In genomic region chr11:867856-868358, GRCh38 we compare ENCODE assay signal across 14 cellular contexts. TPM values are rescaled to one million over a fixed set of nuclear protein-coding genes. Genes with fewer than 3 reads are reported as not detected.
DNase-seq lines count a peak whose midpoint lies in the region; FAIRE-seq and TF ChIP-seq lines count a peak whose summit lies in the region.
"Had no signal": no experiment of that assay in that cellular context is flagged by ENCODE, and none has a peak within 500 bp of the region (broad histone marks: within the 10 kb centered on the region; RNA-seq: fewer than 3 reads in every experiment).

No MANE protein-coding gene starts in this region.

- TF ChIP-seq CTCF in Calu3 (IDR thresholded peaks at IDR 0.05; ENCODE audit: unreplicated experiment) (no peak), H1 (IDR thresholded peaks at IDR 0.05; ENCODE audit: control extremely low read depth in 1 of 3, insufficient read depth in 1 of 3, low read depth in 1 of 3, low read length in 3 of 3) (no peak), ascending aorta (IDR thresholded peaks at IDR 0.05) (no peak)

- no peak overlapping the region for H2AK5ac ChIP-seq in H1 (ENCODE audit: low read depth, low read length)

- CTCF ChIA-PET in Calu3 (lab: Charles Lee), result interaction anchor here (0.6 kb wide), 1 partner anchor 68 kb away, joined by 3 read pairs; no protein-coding TSS in a partner anchor
- CTCF ChIA-PET in H1 (lab: Charles Lee; ENCODE audit: partially characterized antibody), result interaction anchor here (0.9 to 6.3 kb wide), 11 partner anchors 9 to 183 kb away, joined by 3 to 35 read pairs (median 4); no protein-coding TSS in a partner anchor

- H3K27ac ChIP-seq in H1 (ENCODE audit: low read depth, low read length), result no peak overlapping the region
- no peak overlapping the region for H3K27ac ChIP-seq in ascending aorta
- H3K27ac ChIP-seq: BLaER1, KMS-11 had no signal

- H4K5ac ChIP-seq in H1 (ENCODE audit: insufficient read length, low read depth, low read length), result no peak overlapping the region

- H3K9me3 Mint-ChIP-seq in Calu3 (ENCODE audit: low read depth, unreplicated experiment), result no peaks in the 10 kb centered on the region
- H3K9me3 Mint-ChIP-seq in activated T-helper 2 cell treated with anti-CD3 and anti-CD28 coated beads, Interferon-gamma antibody, Interleukin-2, Interleukin-4, amounts not matched to agents 10 μg/mL and 5 μg/mL and 100 μg/mL, durations not matched to agents 14 hours and 24 hours and 36 hours, result no peaks in the 10 kb centered on the region
- H3K9me3 Mint-ChIP-seq: CD8-positive, alpha-beta memory T cell; IgD-negative memory B cell had no signal

- no peak overlapping the region for H2BK5ac ChIP-seq in H1 (ENCODE audit: low read depth, low read length)

- H3K79me2 ChIP-seq in H1 (ENCODE audit: control insufficient read depth in 1 of 2, insufficient read depth in 2 of 2, low read length in 2 of 2), result no peaks in the 10 kb centered on the region

- no peak overlapping the region for H3K4me3 ChIP-seq in H1 (ENCODE audit: extremely low read depth in 1 of 4, insufficient read depth in 2 of 4, low read depth in 3 of 4, low read length in 4 of 4)
- no peak overlapping the region for H3K4me3 ChIP-seq in ascending aorta
- H3K4me3 ChIP-seq: BLaER1 had no signal

- no peak overlapping the region for H4K8ac ChIP-seq in H1 (ENCODE audit: extremely low read depth, insufficient read depth, low read length)

- H2AFZ ChIP-seq in H1 (ENCODE audit: low read length), result no peak overlapping the region

- POLR2A ChIA-PET in H1 (lab: Charles Lee; ENCODE audit: partially characterized antibody), result interaction anchor here (0.6 to 4.8 kb wide), 12 partner anchors 8 to 185 kb away, joined by 3 to 24 read pairs (median 4); no protein-coding TSS in a partner anchor

- intact Hi-C loops in Calu3 (cut with micrococcal nuclease; ENCODE audit: unreplicated experiment), result no loop called here
- intact Hi-C loops in ascending aorta (cut with DNase I), result no loop called here
- intact Hi-C loops in activated T-helper 2 cell treated with anti-CD3 and anti-CD28 coated beads, Interferon-gamma antibody, Interleukin-2, Interleukin-4, amounts not matched to agents 10 μg/mL and 5 μg/mL and 100 μg/mL, durations not matched to agents 14 hours and 24 hours and 36 hours (cut with micrococcal nuclease), result no loop called here

- BruUV-seq in Calu3 (replicated peaks; lab: Mats Ljungman, UMichigan), result no TSS peak

- H3K36me3 Mint-ChIP-seq in Calu3 (ENCODE audit: insufficient read depth, unreplicated experiment), result peaks cover 68% of the 10 kb centered on the region
- no peaks in the 10 kb centered on the region for H3K36me3 Mint-ChIP-seq in activated T-helper 2 cell treated with anti-CD3 and anti-CD28 coated beads, Interferon-gamma antibody, Interleukin-2, Interleukin-4, amounts not matched to agents 10 μg/mL and 5 μg/mL and 100 μg/mL, durations not matched to agents 14 hours and 24 hours and 36 hours (ENCODE audit: low read depth)
- H3K36me3 Mint-ChIP-seq: IgD-negative memory B cell had no signal

- no peak overlapping the region for H3K9ac ChIP-seq in H1 (replicated peaks in 1 of 4; ENCODE audit: extremely low read depth in 1 of 4, low read depth in 3 of 4, low read length in 3 of 4)
- H3K9ac ChIP-seq: BLaER1, KMS-11 had no signal

- 86% methylated on average over 8 of the region's 8 CpGs; no CpG with 5 or more reads in 1 of the 2 experiments for WGBS in H1 (ENCODE audit: extremely low coverage in 1 of 2, insufficient coverage in 1 of 2, insufficient read length in 1 of 2, insufficient replicate concordance in 2 of 2, low coverage in 1 of 2, low lambda C conversion rate in 2 of 2, missing lambda C conversion rate in 1 of 2), 2 experiments

- no peaks in the 10 kb centered on the region for H3K4me1 Mint-ChIP-seq in Calu3 (ENCODE audit: low read depth, unreplicated experiment)
- H3K4me1 Mint-ChIP-seq in activated T-helper 2 cell treated with anti-CD3 and anti-CD28 coated beads, Interferon-gamma antibody, Interleukin-2, Interleukin-4, amounts not matched to agents 10 μg/mL and 5 μg/mL and 100 μg/mL, durations not matched to agents 14 hours and 24 hours and 36 hours (ENCODE audit: low read depth), result no peaks in the 10 kb centered on the region
- H3K4me1 Mint-ChIP-seq: CD8-positive, alpha-beta memory T cell; IgD-negative memory B cell had no signal

- H3K56ac ChIP-seq in H1 (replicated peaks; ENCODE audit: insufficient read length, low read depth, low read length), result no peak overlapping the region

- H2BK20ac ChIP-seq in H1 (ENCODE audit: low read length), result no peak overlapping the region

- H4K20me1 ChIP-seq in H1 (replicated peaks in 1 of 2; ENCODE audit: control insufficient read depth in 1 of 2, insufficient read depth in 2 of 2, low read length in 2 of 2), result peaks cover 13 to 32% of the 10 kb centered on the region in 2 experiments

- H3K18ac ChIP-seq in H1 (ENCODE audit: extremely low read depth, low read length), result no peak overlapping the region

- H3K27me3 ChIP-seq in H1 (replicated peaks in 1 of 4; ENCODE audit: control insufficient read depth in 3 of 4, extremely low read depth in 1 of 4, insufficient read depth in 3 of 4, low read length in 3 of 4) (no peaks in the 10 kb centered on the region), ascending aorta (no peaks in the 10 kb centered on the region)
- H3K27me3 ChIP-seq: BLaER1 had no signal

- H3K4me1 ChIP-seq in H1 (replicated peaks in 1 of 4; ENCODE audit: control insufficient read depth in 3 of 4, insufficient read depth in 4 of 4, low read length in 3 of 4) (peaks cover 0 to 24% (median 18%) of the 10 kb centered on the region in 4 experiments; a peak in 6 of 7 replicates), ascending aorta (no peaks in the 10 kb centered on the region)
- H3K4me1 ChIP-seq: Caco-2 had no signal

- H3K14ac ChIP-seq in H1 (ENCODE audit: insufficient read length), result no peak overlapping the region

- H3K23ac ChIP-seq in H1 (ENCODE audit: insufficient read length), result no peak overlapping the region

- no peak overlapping the region for H2BK12ac ChIP-seq in H1 (ENCODE audit: low read depth, low read length)

- no peak for DNase-seq in Calu3
- DNase-seq in H1 (ENCODE audit: low read depth in 1 of 2, low spot score in 2 of 2), result no peak
- DNase-seq in ascending aorta (ENCODE audit: low spot score in 2 of 2), result no peak
- no peak for DNase-seq in activated T-helper 2 cell treated with anti-CD3 and anti-CD28 coated beads, Interferon-gamma antibody, Interleukin-2, Interleukin-4, amounts not matched to agents 10 μg/mL and 5 μg/mL and 100 μg/mL, durations not matched to agents 14 hours and 24 hours and 36 hours (ENCODE audit: low spot score)
- DNase-seq in GDM1 (lab: John Stamatoyannopoulos, UW), result no peak
- DNase-seq: AML-193; Caco-2; CD8-positive, alpha-beta memory T cell; HCEC 1CT had no signal

- no peak overlapping the region for H3K4ac ChIP-seq in H1 (replicated peaks; ENCODE audit: insufficient read length, low read depth, low read length)

- H3K27ac Mint-ChIP-seq in Calu3 (ENCODE audit: unreplicated experiment), result peak overlapping the region; percentile 42
- no peak overlapping the region for H3K27ac Mint-ChIP-seq in activated T-helper 2 cell treated with anti-CD3 and anti-CD28 coated beads, Interferon-gamma antibody, Interleukin-2, Interleukin-4, amounts not matched to agents 10 μg/mL and 5 μg/mL and 100 μg/mL, durations not matched to agents 14 hours and 24 hours and 36 hours
- H3K27ac Mint-ChIP-seq: CD8-positive, alpha-beta memory T cell; IgD-negative memory B cell had no signal

- H4K91ac ChIP-seq in H1 (replicated peaks; ENCODE audit: insufficient read length, low read length), result no peak overlapping the region

- no peaks in the 10 kb centered on the region for H3K79me1 ChIP-seq in H1 (ENCODE audit: low read depth, low read length)

- no peak for FAIRE-seq in H1 (lab: Jason Lieb, UNC)

- H3K27me3 Mint-ChIP-seq in Calu3 (ENCODE audit: unreplicated experiment), result no peaks in the 10 kb centered on the region
- H3K27me3 Mint-ChIP-seq in activated T-helper 2 cell treated with anti-CD3 and anti-CD28 coated beads, Interferon-gamma antibody, Interleukin-2, Interleukin-4, amounts not matched to agents 10 μg/mL and 5 μg/mL and 100 μg/mL, durations not matched to agents 14 hours and 24 hours and 36 hours (ENCODE audit: low read depth), result no peaks in the 10 kb centered on the region
- H3K27me3 Mint-ChIP-seq: CD8-positive, alpha-beta memory T cell; IgD-negative memory B cell had no signal

- H2BK120ac ChIP-seq in H1 (replicated peaks; ENCODE audit: low read depth, low read length), result no peak overlapping the region

- H3K4me2 ChIP-seq in H1 (ENCODE audit: insufficient read depth in 1 of 2, low read depth in 2 of 2, low read length in 2 of 2), result no peak overlapping the region
- H3K4me2 ChIP-seq: BLaER1, KMS-11 had no signal

- peak in 1 of 2 experiments; percentile 45; a peak in 1 of 3 replicates for TF ChIP-seq POLR2A in H1 (IDR thresholded peaks at IDR 0.05; ENCODE audit: control extremely low read depth in 1 of 2, low read depth in 2 of 2, low read length in 2 of 2)

- H3K23me2 ChIP-seq in H1 (ENCODE audit: low read depth, low read length), result no peaks in the 10 kb centered on the region

- TF ChIP-seq RAD21 in H1 (IDR thresholded peaks at IDR 0.05 in 1 of 2, conservative IDR thresholded peaks at IDR 0.05 in 1 of 2; ENCODE audit: low read depth in 2 of 2, low read length in 2 of 2), result no peak

- no peak overlapping the region for H3K4me3 Mint-ChIP-seq in Calu3 (ENCODE audit: low read depth, unreplicated experiment)
- no peak overlapping the region for H3K4me3 Mint-ChIP-seq in activated T-helper 2 cell treated with anti-CD3 and anti-CD28 coated beads, Interferon-gamma antibody, Interleukin-2, Interleukin-4, amounts not matched to agents 10 μg/mL and 5 μg/mL and 100 μg/mL, durations not matched to agents 14 hours and 24 hours and 36 hours (ENCODE audit: low read depth)
- H3K4me3 Mint-ChIP-seq: CD8-positive, alpha-beta memory T cell; IgD-negative memory B cell had no signal

- TF ChIP-seq EP300 in H1 (IDR thresholded peaks at IDR 0.05; ENCODE audit: borderline replicate concordance in 1 of 2, low read depth in 2 of 2, low read length in 2 of 2), result no peak

- peaks cover 0 to 4% (median 0%) of the 10 kb centered on the region in 4 experiments; a peak in 3 of 8 replicates for H3K36me3 ChIP-seq in H1 (ENCODE audit: control insufficient read depth in 2 of 4, insufficient read depth in 4 of 4, low read length in 3 of 4)
- peaks cover 32 to 41% of the 10 kb centered on the region in 2 donors for H3K36me3 ChIP-seq in ascending aorta

- H3K9me3 ChIP-seq in H1 (ENCODE audit: insufficient read depth in 2 of 2, low read depth in 1 of 2, low read length in 1 of 2), result no peaks in the 10 kb centered on the region
- no peaks in the 10 kb centered on the region for H3K9me3 ChIP-seq in ascending aorta
- H3K9me3 ChIP-seq: BLaER1, Caco-2 had no signal

- no peak overlapping the region for H2BK15ac ChIP-seq in H1 (ENCODE audit: low read length)

RNA-seq across cellular contexts. Expression of gene TSPAN4, which starts 25.3 kb away (rescaled TPM):
- total RNA-seq in Calu3 (2022), result 28.9 and 36.3 TPM in 2 replicates
- polyA plus RNA-seq in PFSK-1 (2012; ENCODE audit: insufficient read length, low read depth), result 307 TPM
- total RNA-seq in H1 (2021; fragmentation: NEBNext Ultra II Directional; extraction: Animal tissue kit (Norgen Biotek cat#: 25700)), result 74.1 and 75.8 TPM in 2 replicates
- polyA plus RNA-seq in H1 (2011; rRNA removed), result 145 and 217 TPM in 2 replicates
- 167 TPM for polyA plus RNA-seq in H1 (2011; cell fraction: cytosol; rRNA removed)
- polyA plus RNA-seq in H1 (2011; cell fraction: nucleus; rRNA removed), result 298 TPM
- polyA plus RNA-seq in H1 (2012, experiment 1 of 2), result 43.0 to 90.8 TPM (median 85.3 TPM) in 4 replicates
- 79.3 TPM for polyA plus RNA-seq in H1 (2012, experiment 2 of 2)
- polyA plus RNA-seq in H1 (2013, experiment 1 of 2), result 88.9 TPM
- polyA plus RNA-seq in H1 (2013, experiment 2 of 2), result 84.1 TPM
- 55.7 and 63.0 TPM in 2 replicates for polyA minus RNA-seq in H1 (2011; rRNA and poly(A)+ RNA removed)
- polyA minus RNA-seq in H1 (2011; cell fraction: cytosol; rRNA and poly(A)+ RNA removed), result 58.9 TPM
- 56.8 TPM for polyA minus RNA-seq in H1 (2011; cell fraction: nucleus; rRNA and poly(A)+ RNA removed)
- total RNA-seq in ascending aorta, result 252 TPM
- total RNA-seq in activated T-helper 2 cell treated with anti-CD3 and anti-CD28 coated beads, Interferon-gamma antibody, Interleukin-2, Interleukin-4, amounts not matched to agents 10 μg/mL and 5 μg/mL and 100 μg/mL, durations not matched to agents 14 hours and 24 hours and 36 hours, result 15.8 and 16.9 TPM in 2 replicates

RNA-seq across cellular contexts. Expression of gene POLR2L, which starts 25.6 kb away (rescaled TPM):
- 107 and 115 TPM in 2 replicates for total RNA-seq in Calu3 (2022)
- 518 TPM for polyA plus RNA-seq in PFSK-1 (2012; ENCODE audit: insufficient read length, low read depth)
- 151 and 167 TPM in 2 replicates for total RNA-seq in H1 (2021; fragmentation: NEBNext Ultra II Directional; extraction: Animal tissue kit (Norgen Biotek cat#: 25700))
- polyA plus RNA-seq in H1 (2011; rRNA removed), result 140 and 142 TPM in 2 replicates
- polyA plus RNA-seq in H1 (2011; cell fraction: cytosol; rRNA removed), result 136 TPM
- 416 TPM for polyA plus RNA-seq in H1 (2011; cell fraction: nucleus; rRNA removed)
- 193 to 318 TPM (median 295 TPM) in 4 replicates for polyA plus RNA-seq in H1 (2012, experiment 1 of 2)
- polyA plus RNA-seq in H1 (2012, experiment 2 of 2), result 68.0 TPM
- 240 TPM for polyA plus RNA-seq in H1 (2013, experiment 1 of 2)
- polyA plus RNA-seq in H1 (2013, experiment 2 of 2), result 247 TPM
- polyA minus RNA-seq in H1 (2011; rRNA and poly(A)+ RNA removed), result 72.5 and 95.8 TPM in 2 replicates
- polyA minus RNA-seq in H1 (2011; cell fraction: cytosol; rRNA and poly(A)+ RNA removed), result 138 TPM
- 79.6 TPM for polyA minus RNA-seq in H1 (2011; cell fraction: nucleus; rRNA and poly(A)+ RNA removed)
- total RNA-seq in ascending aorta, result 141 TPM
- 101 and 111 TPM in 2 replicates for total RNA-seq in activated T-helper 2 cell treated with anti-CD3 and anti-CD28 coated beads, Interferon-gamma antibody, Interleukin-2, Interleukin-4, amounts not matched to agents 10 μg/mL and 5 μg/mL and 100 μg/mL, durations not matched to agents 14 hours and 24 hours and 36 hours

RNA-seq across cellular contexts. Expression of gene CD151, which starts 35.2 kb away (rescaled TPM):
- total RNA-seq in Calu3 (2022) (472 and 482 TPM in 2 replicates), ascending aorta (898 TPM)
- 310 TPM for polyA plus RNA-seq in PFSK-1 (2012; ENCODE audit: insufficient read length, low read depth)
- total RNA-seq in H1 (2021; fragmentation: NEBNext Ultra II Directional; extraction: Animal tissue kit (Norgen Biotek cat#: 25700)), result 93.4 and 101 TPM in 2 replicates
- polyA plus RNA-seq in H1 (2011; rRNA removed), result 212 and 257 TPM in 2 replicates
- polyA plus RNA-seq in H1 (2011; cell fraction: cytosol; rRNA removed), result 196 TPM
- polyA plus RNA-seq in H1 (2011; cell fraction: nucleus; rRNA removed), result 315 TPM
- 85.6 to 141 TPM (median 135 TPM) in 4 replicates for polyA plus RNA-seq in H1 (2012, experiment 1 of 2)
- 137 TPM for polyA plus RNA-seq in H1 (2012, experiment 2 of 2)
- 105 TPM for polyA plus RNA-seq in H1 (2013, experiment 1 of 2)
- polyA plus RNA-seq in H1 (2013, experiment 2 of 2), result 114 TPM
- 117 and 123 TPM in 2 replicates for polyA minus RNA-seq in H1 (2011; rRNA and poly(A)+ RNA removed)
- polyA minus RNA-seq in H1 (2011; cell fraction: cytosol; rRNA and poly(A)+ RNA removed), result 66.3 TPM
- polyA minus RNA-seq in H1 (2011; cell fraction: nucleus; rRNA and poly(A)+ RNA removed), result 80.7 TPM
- 95.7 and 106 TPM in 2 replicates for total RNA-seq in activated T-helper 2 cell treated with anti-CD3 and anti-CD28 coated beads, Interferon-gamma antibody, Interleukin-2, Interleukin-4, amounts not matched to agents 10 μg/mL and 5 μg/mL and 100 μg/mL, durations not matched to agents 14 hours and 24 hours and 36 hours

RNA-seq across cellular contexts. Expression of gene CRACR2B, which starts 40.2 kb away (rescaled TPM):
- total RNA-seq in Calu3 (2022) (33.4 and 35.3 TPM in 2 replicates), ascending aorta (20.5 TPM)
- polyA plus RNA-seq in PFSK-1 (2012; ENCODE audit: insufficient read length, low read depth), result 4.6 TPM
- total RNA-seq in H1 (2021; fragmentation: NEBNext Ultra II Directional; extraction: Animal tissue kit (Norgen Biotek cat#: 25700)), result 26.4 and 29.3 TPM in 2 replicates
- 18.2 and 34.9 TPM in 2 replicates for polyA plus RNA-seq in H1 (2011; rRNA removed)
- 27.3 TPM for polyA plus RNA-seq in H1 (2011; cell fraction: cytosol; rRNA removed)
- polyA plus RNA-seq in H1 (2011; cell fraction: nucleus; rRNA removed), result 119 TPM
- polyA plus RNA-seq in H1 (2012, experiment 1 of 2), result 11.5 to 25.5 TPM (median 19.6 TPM) in 4 replicates
- 13.0 TPM for polyA plus RNA-seq in H1 (2012, experiment 2 of 2)
- polyA plus RNA-seq in H1 (2013, experiment 1 of 2), result 19.0 TPM
- polyA plus RNA-seq in H1 (2013, experiment 2 of 2), result 17.3 TPM
- polyA minus RNA-seq in H1 (2011; rRNA and poly(A)+ RNA removed), result 2.3 and 2.9 TPM in 2 replicates
- polyA minus RNA-seq in H1 (2011; cell fraction: cytosol; rRNA and poly(A)+ RNA removed), result 10.1 TPM
- 19.8 TPM for polyA minus RNA-seq in H1 (2011; cell fraction: nucleus; rRNA and poly(A)+ RNA removed)
- 4.9 and 5.1 TPM in 2 replicates for total RNA-seq in activated T-helper 2 cell treated with anti-CD3 and anti-CD28 coated beads, Interferon-gamma antibody, Interleukin-2, Interleukin-4, amounts not matched to agents 10 μg/mL and 5 μg/mL and 100 μg/mL, durations not matched to agents 14 hours and 24 hours and 36 hours
- total RNA-seq: H4 had no signal
- polyA plus RNA-seq: CD8-positive, alpha-beta memory T cell had no signal

RNA-seq across cellular contexts. Expression of gene CHID1, which starts 42.7 kb away (rescaled TPM):
- total RNA-seq in Calu3 (2022) (134 and 150 TPM in 2 replicates), ascending aorta (69.4 TPM)
- polyA plus RNA-seq in PFSK-1 (2012; ENCODE audit: insufficient read length, low read depth), result 107 TPM
- 78.9 and 81.2 TPM in 2 replicates for total RNA-seq in H1 (2021; fragmentation: NEBNext Ultra II Directional; extraction: Animal tissue kit (Norgen Biotek cat#: 25700))
- 88.5 and 114 TPM in 2 replicates for polyA plus RNA-seq in H1 (2011; rRNA removed)
- 102 TPM for polyA plus RNA-seq in H1 (2011; cell fraction: cytosol; rRNA removed)
- 115 TPM for polyA plus RNA-seq in H1 (2011; cell fraction: nucleus; rRNA removed)
- polyA plus RNA-seq in H1 (2012, experiment 1 of 2), result 55.8 to 87.0 TPM (median 82.0 TPM) in 4 replicates
- polyA plus RNA-seq in H1 (2012, experiment 2 of 2), result 82.1 TPM
- polyA plus RNA-seq in H1 (2013, experiment 1 of 2), result 76.3 TPM
- polyA plus RNA-seq in H1 (2013, experiment 2 of 2), result 80.1 TPM
- polyA minus RNA-seq in H1 (2011; rRNA and poly(A)+ RNA removed), result 59.6 and 70.2 TPM in 2 replicates
- polyA minus RNA-seq in H1 (2011; cell fraction: cytosol; rRNA and poly(A)+ RNA removed), result 49.1 TPM
- 52.7 TPM for polyA minus RNA-seq in H1 (2011; cell fraction: nucleus; rRNA and poly(A)+ RNA removed)
- 89.0 and 96.0 TPM in 2 replicates for total RNA-seq in activated T-helper 2 cell treated with anti-CD3 and anti-CD28 coated beads, Interferon-gamma antibody, Interleukin-2, Interleukin-4, amounts not matched to agents 10 μg/mL and 5 μg/mL and 100 μg/mL, durations not matched to agents 14 hours and 24 hours and 36 hours
